8 cellular contexts compared by ENCODE assay signal in genomic region chr1:31704261-31705079, GRCh38. TPM values are rescaled to one million over a fixed set of nuclear protein-coding genes. Genes with fewer than 3 reads are reported as not detected.
DNase-seq lines count a peak whose midpoint lies in the region; ATAC-seq and TF ChIP-seq lines count a peak whose summit lies in the region.

No MANE protein-coding gene starts in this region.

- peak overlapping the region; percentile 42 for H3K9ac ChIP-seq in mucosa of stomach (ENCODE audit: low read length)

- intact Hi-C loops in dorsolateral prefrontal cortex (cut with DNase I), result loop anchor here (1.0 to 2.0 kb wide), 2 partner anchors 40 to 42 kb away; no protein-coding TSS in a partner anchor

- H3K36me3 ChIP-seq in mucosa of stomach (ENCODE audit: control insufficient read depth, insufficient read depth, low read length), result no peaks in the 10 kb centered on the region

- H3K27ac ChIP-seq in C4-2B (peak overlapping the region; percentile 80), dorsolateral prefrontal cortex (peak overlapping the region in 47 of 59 donors; percentile 1 to 97 (median 66))

- peaks cover 14% of the 10 kb centered on the region for H3K4me1 ChIP-seq in mucosa of stomach (ENCODE audit: control insufficient read depth, insufficient read depth, low read length)

- no peak for ATAC-seq in HG03521 (IDR thresholded peaks at IDR 0.05; ENCODE audit: unreplicated experiment)

- H3K4me3 ChIP-seq in dorsolateral prefrontal cortex (peak overlapping the region in 58 of 59 donors; percentile 13 to 66 (median 48)), mucosa of stomach (ENCODE audit: low read length) (peak overlapping the region; percentile 3)

- DNase-seq in NCI-H2081 treated with DMSO at 0.1 percent for 48 hours (lab: John Stamatoyannopoulos, UW), result peak; percentile 72
- no peak for DNase-seq in dorsolateral prefrontal cortex
- DNase-seq in activated effector memory CD4-positive, alpha-beta T cell treated with anti-CD3 and anti-CD28 coated beads, Interleukin-2, amount 50 U/mL, for 16 hours, result no peak
- no peak for DNase-seq in activated CD4-positive, CD25-positive, alpha-beta regulatory T cell (lab: John Stamatoyannopoulos, UW)
- DNase-seq in stimulated activated CD8-positive, alpha-beta memory T cell treated with anti-CD3 and anti-CD28 coated beads, Interleukin-4, amount 100 ng/mL, for 48 hours, result no peak

- no peak for TF ChIP-seq CTCF in C4-2B (conservative IDR thresholded peaks at IDR 0.05)
- TF ChIP-seq CTCF in dorsolateral prefrontal cortex (IDR thresholded peaks at IDR 0.05 in 54 of 56, conservative IDR thresholded peaks at IDR 0.05 in 2 of 56; ENCODE audit: low read depth in 1 of 56, partially characterized antibody in 56 of 56), result peak in 3 of 56 donors; percentile 1 to 10 (median 3)

- H3K27me3 ChIP-seq in dorsolateral prefrontal cortex (no peaks in the 10 kb centered on the region), mucosa of stomach (ENCODE audit: control insufficient read depth, insufficient read depth, low read length) (peaks cover 14% of the 10 kb centered on the region)

- H3K9me3 ChIP-seq in mucosa of stomach (ENCODE audit: control insufficient read depth, low read length), result no peaks in the 10 kb centered on the region

RNA-seq across cellular contexts. Expression of gene COL16A1, which starts 0.7 kb away (rescaled TPM):
- 100 to 1,000 TPM in 60 of 120 experiments, 10 to 100 TPM in 60; 24.6 to 285 (median 97.8) TPM for total RNA-seq in dorsolateral prefrontal cortex

RNA-seq across cellular contexts. Expression of gene ADGRB2, which starts 59.7 kb away (rescaled TPM):
- 100 to 1,000 TPM; 101 to 272 (median 186) TPM for total RNA-seq in dorsolateral prefrontal cortex

RNA-seq across cellular contexts. Expression of gene PEF1, which starts 59.8 kb away (rescaled TPM):
- 10 to 100 TPM; 41.8 to 80.3 (median 60.8) TPM for total RNA-seq in dorsolateral prefrontal cortex
